In genomic region chr11:46238078-46238966, GRCh38 we compare ENCODE assay signal across 1 cellular context.
TF ChIP-seq lines count a peak whose summit lies in the region.

No MANE protein-coding gene starts in this region.

TF ChIP-seq in K562, 482 proteins besides CTCF, POLR2A, EP300 and RAD21 (continued from another document and continues in another):
- TF ChIP-seq ZNF609 (CRISPR knock-in tag; IDR thresholded peaks at IDR 0.05; ENCODE audit: borderline replicate concordance), result no peak
- TF ChIP-seq GTF3C2 (IDR thresholded peaks at IDR 0.05; ENCODE audit: borderline replicate concordance, extremely low read depth, insufficient read length), result no peak
- TF ChIP-seq JUND (IDR thresholded peaks at IDR 0.05; ENCODE audit: borderline replicate concordance, low read depth, low read length), result peak; percentile 38; the same call in 1 of the 2 replicates
- TF ChIP-seq JUND (tag; IDR thresholded peaks at IDR 0.05; ENCODE audit: borderline replicate concordance, low read depth, low read length), result no peak
- TF ChIP-seq MCM3 (IDR thresholded peaks at IDR 0.05), result no peak
- TF ChIP-seq TGIF2 (CRISPR knock-in tag; IDR thresholded peaks at IDR 0.05), result peak; percentile 79; the same call in 1 of the 2 replicates
- no peak for TF ChIP-seq PHB (CRISPR knock-in tag; IDR thresholded peaks at IDR 0.05)
- TF ChIP-seq NFIX (CRISPR knock-in tag; IDR thresholded peaks at IDR 0.05; ENCODE audit: low read depth), result no peak
- TF ChIP-seq TSHZ1 (CRISPR knock-in tag; IDR thresholded peaks at IDR 0.05), result no peak
- no peak for TF ChIP-seq PHF21A (IDR thresholded peaks at IDR 0.05; ENCODE audit: borderline replicate concordance, low read depth)
- TF ChIP-seq EGR1 (conservative IDR thresholded peaks at IDR 0.05), result peak; percentile 35; the same call in 1 of the 2 replicates
- TF ChIP-seq HDGF (IDR thresholded peaks at IDR 0.05), result 0 out of 2 replicates have a peak, but pooled peaks have one; percentile 44
- no peak for TF ChIP-seq CCAR2 (IDR thresholded peaks at IDR 0.05; ENCODE audit: low read depth, low read length)
- TF ChIP-seq CHD7 (IDR thresholded peaks at IDR 0.05; ENCODE audit: low read depth, low read length), result no peak
- TF ChIP-seq SMARCA5 (IDR thresholded peaks at IDR 0.05), result peak; percentile 62; the same call in 1 of the 2 replicates
- no peak for TF ChIP-seq CBX5 (IDR thresholded peaks at IDR 0.05; ENCODE audit: borderline replicate concordance, low read depth)
- TF ChIP-seq E2F3 (CRISPR knock-in tag; IDR thresholded peaks at IDR 0.05), result peak; percentile 62; the same call in 1 of the 2 replicates
- TF ChIP-seq FOXK2 (conservative IDR thresholded peaks at IDR 0.05 in 1 of 2, IDR thresholded peaks at IDR 0.05 in 1 of 2; ENCODE audit: low read depth in 2 of 2), result no peak
- no peak for TF ChIP-seq ZBTB26 (CRISPR knock-in tag; IDR thresholded peaks at IDR 0.05)
- no peak for TF ChIP-seq IFI16 (CRISPR knock-in tag; IDR thresholded peaks at IDR 0.05)
- no peak for TF ChIP-seq ZNF75A (CRISPR knock-in tag; IDR thresholded peaks at IDR 0.05)
- no peak for TF ChIP-seq NELFE (IDR thresholded peaks at IDR 0.05; ENCODE audit: insufficient read depth, insufficient read length)
- no peak for TF ChIP-seq ZFP30 (CRISPR knock-in tag; IDR thresholded peaks at IDR 0.05; ENCODE audit: borderline replicate concordance)
- no peak for TF ChIP-seq U2AF2 (optimal IDR thresholded peaks at IDR 0.05; ENCODE audit: low read depth, low read length)
- no peak for TF ChIP-seq ARHGAP35 (IDR thresholded peaks at IDR 0.05; ENCODE audit: partially characterized antibody)
- TF ChIP-seq ETV5 (CRISPR knock-in tag; IDR thresholded peaks at IDR 0.05; ENCODE audit: low read depth), result no peak
- TF ChIP-seq THAP7 (CRISPR knock-in tag; IDR thresholded peaks at IDR 0.05), result no peak
- TF ChIP-seq LARP7 (IDR thresholded peaks at IDR 0.05), result no peak
- TF ChIP-seq STAG1 (CRISPR knock-in tag; IDR thresholded peaks at IDR 0.05; ENCODE audit: borderline replicate concordance), result peak; percentile 45
- no peak for TF ChIP-seq HDAC6 (IDR thresholded peaks at IDR 0.05; ENCODE audit: low read depth, low read length)
- TF ChIP-seq NEUROD1 (IDR thresholded peaks at IDR 0.05; ENCODE audit: borderline replicate concordance, low read depth, low read length, partially characterized antibody), result no peak
